Comparison of ENCODE assay signal across 19 cellular contexts in the genomic region with DNA sequence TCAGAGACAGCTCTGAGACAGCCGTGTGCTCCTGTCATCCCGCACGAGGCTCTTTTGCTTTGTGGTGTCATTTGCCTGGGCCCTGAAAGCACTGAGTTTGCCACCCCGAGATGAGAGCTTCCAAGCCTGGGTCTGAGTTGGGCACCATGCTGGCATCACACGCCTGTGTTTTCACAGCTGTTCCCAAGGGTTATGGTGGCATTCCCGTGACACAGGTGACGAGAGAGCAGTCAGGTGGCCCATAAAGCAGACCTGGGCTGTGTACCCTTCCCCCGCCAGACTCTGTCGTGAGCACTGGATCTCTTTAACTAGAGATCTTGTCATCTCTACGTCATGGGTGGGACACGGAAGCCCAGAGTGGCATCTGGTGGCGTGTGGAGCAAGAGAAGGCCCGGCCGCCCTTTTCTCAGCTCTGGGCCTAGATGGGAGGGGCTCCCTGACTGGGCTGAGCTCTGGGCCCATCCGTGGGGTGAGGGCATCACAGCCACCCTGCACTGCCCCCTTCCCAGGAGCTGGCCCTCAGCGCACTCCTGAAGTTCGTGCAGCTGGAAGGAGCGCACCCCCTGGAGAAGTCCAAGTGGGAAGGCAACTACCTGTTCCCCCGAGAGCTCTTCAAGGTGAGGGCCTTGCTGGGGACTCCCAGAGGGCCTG. TPM values are rescaled to one million over a fixed set of nuclear protein-coding genes. Genes with fewer than 3 reads are reported as not detected.
DNase-seq lines count a peak whose midpoint lies in the region; ATAC-seq and TF ChIP-seq lines count a peak whose summit lies in the region.
"Had no signal": no experiment of that assay in that cellular context is flagged by ENCODE, and none has a peak within 500 bp of the region (broad histone marks: within the 10 kb centered on the region; RNA-seq: fewer than 3 reads in every experiment).

No MANE protein-coding gene starts in this region.

- H3K4me1 ChIP-seq in SK-N-SH (ENCODE audit: control insufficient read depth in 1 of 2, insufficient read depth in 2 of 2, low read depth in 1 of 2, low read length in 1 of 2) = peaks cover 0 to 22% of the 10 kb centered on the region in 2 experiments; a peak in 1 of 4 replicates

- CTCF ChIA-PET in SK-N-SH (lab: Yijun Ruan, JAX) = interaction anchor here (1.2 kb wide), 1 partner anchor 268 kb away, joined by 9 read pairs; no protein-coding TSS in a partner anchor

- H3K4me2 ChIP-seq in SK-N-SH = no peak overlapping the region
- H3K4me2 ChIP-seq: GM23338 had no signal

- H3K4me3 ChIP-seq in SK-N-SH (ENCODE audit: low read depth in 2 of 2, low read length in 1 of 2) = no peak overlapping the region
- H3K4me3 ChIP-seq: GM23338, left lung had no signal

- H3K9me3 ChIP-seq in SK-N-SH = no peaks in the 10 kb centered on the region
- H3K9me3 ChIP-seq: left lung had no signal

- H3K27ac Mint-ChIP-seq in activated T-helper 1 cell treated with anti-CD3 and anti-CD28 coated beads, Interleukin-12 subunit alpha, Interleukin-12 subunit beta, Interleukin-2, Interleukin-4 antibody, amounts not matched to agents 30 ng/mL and 10 ng/mL and 1 ng/mL, durations not matched to agents 14 hours and 24 hours and 36 hours = no peak overlapping the region
- H3K27ac Mint-ChIP-seq in natural killer cell = peak overlapping the region; percentile 40 to 96
- H3K27ac Mint-ChIP-seq: GM23338 had no signal

- ATAC-seq in SK-N-SH treated with all-trans-retinoic acid at 6 μM for 48 hours = no peak
- ATAC-seq in natural killer cell = no peak
- ATAC-seq in HG03175 (IDR thresholded peaks at IDR 0.05; ENCODE audit: unreplicated experiment) = no peak
- no peak for ATAC-seq in HG03196 (IDR thresholded peaks at IDR 0.05; ENCODE audit: unreplicated experiment)
- ATAC-seq: GM23338; left lung; stimulated activated naive CD8-positive, alpha-beta T cell treated with anti-CD3 and anti-CD28 coated beads, Interleukin-15, amount 100 ng/mL, for 72 hours had no signal

- H3K4me1 Mint-ChIP-seq in activated T-helper 1 cell treated with anti-CD3 and anti-CD28 coated beads, Interleukin-12 subunit alpha, Interleukin-12 subunit beta, Interleukin-2, Interleukin-4 antibody, amounts not matched to agents 30 ng/mL and 10 ng/mL and 1 ng/mL, durations not matched to agents 14 hours and 24 hours and 36 hours (ENCODE audit: low read depth) = peaks cover 12% of the 10 kb centered on the region
- H3K4me1 Mint-ChIP-seq in natural killer cell = peaks cover 11 to 24% of the 10 kb centered on the region in 2 donors

- no peaks in the 10 kb centered on the region for H3K27me3 ChIP-seq in SK-N-SH (ENCODE audit: insufficient read depth)
- H3K27me3 ChIP-seq: left lung had no signal

- H3K4me3 Mint-ChIP-seq in activated T-helper 1 cell treated with anti-CD3 and anti-CD28 coated beads, Interleukin-12 subunit alpha, Interleukin-12 subunit beta, Interleukin-2, Interleukin-4 antibody, amounts not matched to agents 30 ng/mL and 10 ng/mL and 1 ng/mL, durations not matched to agents 14 hours and 24 hours and 36 hours = peak overlapping the region; percentile 90
- peak overlapping the region; percentile 25 for H3K4me3 Mint-ChIP-seq in natural killer cell

- H3K36me3 Mint-ChIP-seq in activated T-helper 1 cell treated with anti-CD3 and anti-CD28 coated beads, Interleukin-12 subunit alpha, Interleukin-12 subunit beta, Interleukin-2, Interleukin-4 antibody, amounts not matched to agents 30 ng/mL and 10 ng/mL and 1 ng/mL, durations not matched to agents 14 hours and 24 hours and 36 hours (ENCODE audit: low read depth) = peaks cover 18% of the 10 kb centered on the region
- H3K36me3 Mint-ChIP-seq in natural killer cell = no peaks in the 10 kb centered on the region

- DNase-seq in SK-N-SH (peak; percentile 10), 8988T (peak; percentile 8), natural killer cell (no peak)
- DNase-seq in activated T-helper 1 cell treated with anti-CD3 and anti-CD28 coated beads, Interleukin-12 subunit alpha, Interleukin-12 subunit beta, Interleukin-2, Interleukin-4 antibody, amounts not matched to agents 30 ng/mL and 10 ng/mL and 1 ng/mL, durations not matched to agents 14 hours and 24 hours and 36 hours (ENCODE audit: low spot score) = no peak
- DNase-seq in activated CD4-positive, CD25-positive, alpha-beta regulatory T cell (lab: John Stamatoyannopoulos, UW) = no peak
- DNase-seq: activated CD4-positive, alpha-beta T cell treated with anti-CD3 and anti-CD28 coated beads, Interleukin-2, amount 50 U/mL, for 48 hours; effector memory CD4-positive, alpha-beta T cell; GDM1; glutamatergic neuron; NCI-H1092; NCI-H2081 treated with DMSO at 0.1 percent for 48 hours; NCI-H510A had no signal

- H3K27ac ChIP-seq in SK-N-SH (ENCODE audit: low read depth in 2 of 2, low read length in 1 of 2) = no peak overlapping the region
- H3K27ac ChIP-seq: 22Rv1, left lung had no signal

- peaks cover 44% of the 10 kb centered on the region for H3K79me2 ChIP-seq in SK-N-SH (ENCODE audit: insufficient read depth)

- peaks cover 0 to 25% of the 10 kb centered on the region in 2 experiments for H3K36me3 ChIP-seq in SK-N-SH (replicated peaks in 1 of 2; ENCODE audit: control insufficient read depth in 1 of 2, insufficient read depth in 2 of 2, low read length in 1 of 2)

- peaks cover 2% of the 10 kb centered on the region for H3K27me3 Mint-ChIP-seq in activated T-helper 1 cell treated with anti-CD3 and anti-CD28 coated beads, Interleukin-12 subunit alpha, Interleukin-12 subunit beta, Interleukin-2, Interleukin-4 antibody, amounts not matched to agents 30 ng/mL and 10 ng/mL and 1 ng/mL, durations not matched to agents 14 hours and 24 hours and 36 hours (ENCODE audit: insufficient read depth)
- H3K27me3 Mint-ChIP-seq in natural killer cell (ENCODE audit: low read depth in 2 of 2) = no peaks in the 10 kb centered on the region
- H3K27me3 Mint-ChIP-seq: stimulated activated naive CD8-positive, alpha-beta T cell treated with anti-CD3 and anti-CD28 coated beads, Interleukin-15, amount 100 ng/mL, for 72 hours had no signal

- no peak for TF ChIP-seq RAD21 in SK-N-SH (IDR thresholded peaks at IDR 0.05; ENCODE audit: low read length)

- H4K20me1 ChIP-seq in SK-N-SH (ENCODE audit: insufficient read depth) = no peaks in the 10 kb centered on the region

- POLR2A ChIA-PET in SK-N-SH (lab: Yijun Ruan, JAX) = interaction anchor here (1.1 kb wide), 1 partner anchor 14 kb away, joined by 3 read pairs; no protein-coding TSS in a partner anchor

- TF ChIP-seq CTCF in SK-N-SH (IDR thresholded peaks at IDR 0.05) (no peak), natural killer cell (IDR thresholded peaks at IDR 0.05) (no peak)

- no peak for TF ChIP-seq EP300 in SK-N-SH (IDR thresholded peaks at IDR 0.05; ENCODE audit: borderline replicate concordance in 1 of 2, low read depth in 1 of 2, low read length in 1 of 2)

- H2AFZ ChIP-seq in SK-N-SH (ENCODE audit: low read depth) = no peak overlapping the region
- H2AFZ ChIP-seq: GM23338 had no signal

- H3F3A ChIP-seq in SK-N-SH (replicated peaks; ENCODE audit: insufficient read depth) = no peaks in the 10 kb centered on the region

- H3K9me3 Mint-ChIP-seq in activated T-helper 1 cell treated with anti-CD3 and anti-CD28 coated beads, Interleukin-12 subunit alpha, Interleukin-12 subunit beta, Interleukin-2, Interleukin-4 antibody, amounts not matched to agents 30 ng/mL and 10 ng/mL and 1 ng/mL, durations not matched to agents 14 hours and 24 hours and 36 hours = no peaks in the 10 kb centered on the region
- H3K9me3 Mint-ChIP-seq in natural killer cell = no peaks in the 10 kb centered on the region
- H3K9me3 Mint-ChIP-seq: stimulated activated naive CD8-positive, alpha-beta T cell treated with anti-CD3 and anti-CD28 coated beads, Interleukin-15, amount 100 ng/mL, for 72 hours had no signal

- 87% methylated on average over 16 of the region's 19 CpGs for WGBS in SK-N-SH (ENCODE audit: low lambda C conversion rate)

- no peak overlapping the region for H3K9ac ChIP-seq in SK-N-SH

- no peaks in the 10 kb centered on the region for H3K9me2 ChIP-seq in SK-N-SH

- intact Hi-C loops in activated T-helper 1 cell treated with anti-CD3 and anti-CD28 coated beads, Interleukin-12 subunit alpha, Interleukin-12 subunit beta, Interleukin-2, Interleukin-4 antibody, amounts not matched to agents 30 ng/mL and 10 ng/mL and 1 ng/mL, durations not matched to agents 14 hours and 24 hours and 36 hours (cut with micrococcal nuclease) = loop anchor here (10.0 kb wide), 1 partner anchor 538 kb away; the partner anchor contains the start of genes POLE and PXMP2
- intact Hi-C loops in natural killer cell (cut with micrococcal nuclease) = no loop called here

TF ChIP-seq in SK-N-SH, 30 proteins besides CTCF, POLR2A, EP300 and RAD21 (continues in another document):
- TF ChIP-seq FOSL2 (IDR thresholded peaks at IDR 0.05; ENCODE audit: borderline replicate concordance, low read depth) (no peak), TCF12 (IDR thresholded peaks at IDR 0.05) (no peak)

TF ChIP-seq in SK-N-SH treated with all-trans-retinoic acid at 6 μM for 48 hours, 23 proteins besides CTCF, POLR2A, EP300 and RAD21 (continues in another document):
- TF ChIP-seq ZNF70 (CRISPR knock-in tag; IDR thresholded peaks at IDR 0.05) (no peak), ESRRG (CRISPR knock-in tag; IDR thresholded peaks at IDR 0.05) (no peak), ZNF565 (CRISPR knock-in tag; conservative IDR thresholded peaks at IDR 0.05; ENCODE audit: low read depth) (no peak), ZC3H10 (CRISPR knock-in tag; IDR thresholded peaks at IDR 0.05) (no peak), TOX (CRISPR knock-in tag; IDR thresholded peaks at IDR 0.05; ENCODE audit: borderline replicate concordance) (no peak), ISL1 (CRISPR knock-in tag; IDR thresholded peaks at IDR 0.05) (no peak), TCF4 (CRISPR knock-in tag; IDR thresholded peaks at IDR 0.05; ENCODE audit: borderline replicate concordance) (no peak), ZFP3 (CRISPR knock-in tag; IDR thresholded peaks at IDR 0.05) (no peak), GLIS3 (CRISPR knock-in tag; IDR thresholded peaks at IDR 0.05) (no peak)

RNA-seq across cellular contexts. Expression of gene NOC4L, which starts 2.6 kb away (rescaled TPM):
- polyA plus RNA-seq in SK-N-SH (2012; rRNA removed) = 8.3 and 12.9 TPM in 2 replicates
- polyA plus RNA-seq in SK-N-SH (2012; cell fraction: cytosol; rRNA removed) = 5.0 and 8.1 TPM in 2 replicates
- 17.1 and 25.2 TPM in 2 replicates for polyA plus RNA-seq in SK-N-SH (2012; cell fraction: nucleus; rRNA removed)
- total RNA-seq in activated T-helper 1 cell treated with anti-CD3 and anti-CD28 coated beads, Interleukin-12 subunit alpha, Interleukin-12 subunit beta, Interleukin-2, Interleukin-4 antibody, amounts not matched to agents 30 ng/mL and 10 ng/mL and 1 ng/mL, durations not matched to agents 14 hours and 24 hours and 36 hours = 49.5 and 51.3 TPM in 2 replicates
- total RNA-seq in natural killer cell = 10 to 100 TPM; 21.0 to 30.2 (median 21.7) TPM

RNA-seq across cellular contexts. Expression of gene DDX51, which starts 2.8 kb away (rescaled TPM):
- polyA plus RNA-seq in SK-N-SH (2012; rRNA removed) = 14.4 and 17.3 TPM in 2 replicates
- 4.5 and 5.9 TPM in 2 replicates for polyA plus RNA-seq in SK-N-SH (2012; cell fraction: cytosol; rRNA removed)
- polyA plus RNA-seq in SK-N-SH (2012; cell fraction: nucleus; rRNA removed) = 65.1 and 90.9 TPM in 2 replicates
- total RNA-seq in activated T-helper 1 cell treated with anti-CD3 and anti-CD28 coated beads, Interleukin-12 subunit alpha, Interleukin-12 subunit beta, Interleukin-2, Interleukin-4 antibody, amounts not matched to agents 30 ng/mL and 10 ng/mL and 1 ng/mL, durations not matched to agents 14 hours and 24 hours and 36 hours = 48.8 and 55.0 TPM in 2 replicates
- total RNA-seq in natural killer cell = 10 to 100 TPM; 39.5 to 55.9 (median 54.2) TPM

Comparison
In these comparisons a context has a peak if more than half of its experiments do, and no peak if none do; other contexts are left out.
1. DNase-seq: peak in SK-N-SH (single experiment) and 8988T (single experiment); none in activated T-helper 1 cell treated with anti-CD3 and anti-CD28 coated beads, Interleukin-12 subunit alpha, Interleukin-12 subunit beta, Interleukin-2, Interleukin-4 antibody, amounts not matched to agents 30 ng/mL and 10 ng/mL and 1 ng/mL, durations not matched to agents 14 hours and 24 hours and 36 hours (single experiment), natural killer cell (single experiment) and activated CD4-positive, CD25-positive, alpha-beta regulatory T cell (0 of 4).